25 cellular contexts compared by ENCODE assay signal in genomic region chr11:132122701-132123100, GRCh38.
"Had no signal": no experiment of that assay in that cellular context is flagged by ENCODE, and none has a peak within 500 bp of the region (broad histone marks: within the 10 kb centered on the region; RNA-seq: fewer than 3 reads in every experiment).

No MANE protein-coding gene starts in this region.

- H3K27me3 ChIP-seq: right atrium auricular region, right lobe of liver, transverse colon, upper lobe of left lung, vagina had no signal

- H3K27me3 Mint-ChIP-seq: natural killer cell treated with Interleukin-12 subunit alpha and Interleukin-12 subunit beta and Interleukin-15 and Interleukin-18, amount 100 ng/mL, for 72 hours; stimulated activated memory B cell treated with anti-CD40 and anti-IgM and Interleukin-4, amounts not matched to agents 10 μg/mL and 1 μg/mL and 100 μg/mL, for 72 hours; stimulated activated naive CD8-positive, alpha-beta T cell treated with anti-CD3 and anti-CD28 coated beads, Interleukin-15, amount 100 ng/mL, for 72 hours had no signal

- H3K9me3 Mint-ChIP-seq: stimulated activated memory B cell treated with anti-CD40 and anti-IgM and Interleukin-4, amounts not matched to agents 10 μg/mL and 1 μg/mL and 100 μg/mL, for 72 hours had no signal

- H3K4me1 Mint-ChIP-seq: immature natural killer cell; stimulated activated memory B cell treated with anti-CD40 and anti-IgM and Interleukin-4, amounts not matched to agents 10 μg/mL and 1 μg/mL and 100 μg/mL, for 72 hours; stimulated activated naive CD8-positive, alpha-beta T cell treated with anti-CD3 and anti-CD28 coated beads, Interleukin-15, amount 100 ng/mL, for 72 hours had no signal

- H2AFZ ChIP-seq: parathyroid adenoma had no signal

- H3K27ac ChIP-seq: left ventricle myocardium inferior, parathyroid adenoma, right atrium auricular region, right lobe of liver, transverse colon, upper lobe of left lung, vagina had no signal

- H3K4me2 ChIP-seq: smooth muscle cell had no signal

- ATAC-seq: mucosa of descending colon; naive thymus-derived CD4-positive, alpha-beta T cell; natural killer cell treated with Interleukin-12 subunit alpha and Interleukin-12 subunit beta and Interleukin-15 and Interleukin-18, amount 100 ng/mL, for 72 hours; right lobe of liver; stimulated activated memory B cell treated with anti-CD40 and anti-IgM and Interleukin-4, amounts not matched to agents 10 μg/mL and 1 μg/mL and 100 μg/mL, for 72 hours; stimulated activated naive CD8-positive, alpha-beta T cell treated with anti-CD3 and anti-CD28 coated beads, Interleukin-15, amount 100 ng/mL, for 72 hours had no signal

- H3K4me3 ChIP-seq: left ventricle myocardium inferior, lung, mucosa of descending colon, right atrium auricular region, right lobe of liver, smooth muscle cell, transverse colon, upper lobe of left lung, vagina had no signal

- H3K4me3 Mint-ChIP-seq: immature natural killer cell; naive thymus-derived CD4-positive, alpha-beta T cell; natural killer cell treated with Interleukin-12 subunit alpha and Interleukin-12 subunit beta and Interleukin-15 and Interleukin-18, amount 100 ng/mL, for 72 hours; stimulated activated memory B cell treated with anti-CD40 and anti-IgM and Interleukin-4, amounts not matched to agents 10 μg/mL and 1 μg/mL and 100 μg/mL, for 72 hours; stimulated activated naive CD8-positive, alpha-beta T cell treated with anti-CD3 and anti-CD28 coated beads, Interleukin-15, amount 100 ng/mL, for 72 hours had no signal

- H3K36me3 ChIP-seq: left ventricle myocardium inferior, right atrium auricular region, right lobe of liver, transverse colon, upper lobe of left lung, vagina had no signal

- H3K9me3 ChIP-seq: left ventricle myocardium inferior, mucosa of descending colon, right atrium auricular region, right lobe of liver, transverse colon, upper lobe of left lung, vagina had no signal

- H3K4me1 ChIP-seq: right lobe of liver had no signal

- DNase-seq: hippocampal formation; immature natural killer cell; kidney; left ventricle myocardium inferior; midbrain; mucosa of descending colon; naive thymus-derived CD4-positive, alpha-beta T cell; nucleus accumbens; right lobe of liver; stimulated activated CD4-positive, alpha-beta T cell treated with anti-CD3 and anti-CD28 coated beads, Interleukin-1b, Interleukin-23, amount 100 ng/mL, for 48 hours; stimulated activated CD4-positive, alpha-beta T cell treated with anti-CD3 and anti-CD28 coated beads, Interleukin-2, amount 100 ng/mL, for 48 hours; stimulated activated CD4-positive, alpha-beta T cell treated with anti-CD3 and anti-CD28 coated beads, Interleukin-4, amount 100 ng/mL, for 4 hours; stimulated activated CD8-positive, alpha-beta memory T cell treated with anti-CD3 and anti-CD28 coated beads, Interleukin-4, amount 100 ng/mL, for 48 hours; stimulated activated naive CD4-positive, alpha-beta T cell treated with Interleukin-2 at 50 U/mL for 16 hours; stimulated activated naive CD8-positive, alpha-beta T cell treated with anti-CD3 and anti-CD28 coated beads, Interleukin-15, amount 100 ng/mL, for 72 hours; transverse colon; upper lobe of left lung had no signal

- H3K27ac Mint-ChIP-seq: immature natural killer cell; natural killer cell treated with Interleukin-12 subunit alpha and Interleukin-12 subunit beta and Interleukin-15 and Interleukin-18, amount 100 ng/mL, for 72 hours; progenitor cell of endocrine pancreas; stimulated activated memory B cell treated with anti-CD40 and anti-IgM and Interleukin-4, amounts not matched to agents 10 μg/mL and 1 μg/mL and 100 μg/mL, for 72 hours; stimulated activated naive CD8-positive, alpha-beta T cell treated with anti-CD3 and anti-CD28 coated beads, Interleukin-15, amount 100 ng/mL, for 72 hours had no signal

- H3K36me3 Mint-ChIP-seq: immature natural killer cell; naive thymus-derived CD4-positive, alpha-beta T cell; natural killer cell treated with Interleukin-12 subunit alpha and Interleukin-12 subunit beta and Interleukin-15 and Interleukin-18, amount 100 ng/mL, for 72 hours; stimulated activated memory B cell treated with anti-CD40 and anti-IgM and Interleukin-4, amounts not matched to agents 10 μg/mL and 1 μg/mL and 100 μg/mL, for 72 hours had no signal

- H3K9ac ChIP-seq: parathyroid adenoma had no signal
